Comparison of ENCODE assay signal across 1 cellular context in the genomic region with DNA sequence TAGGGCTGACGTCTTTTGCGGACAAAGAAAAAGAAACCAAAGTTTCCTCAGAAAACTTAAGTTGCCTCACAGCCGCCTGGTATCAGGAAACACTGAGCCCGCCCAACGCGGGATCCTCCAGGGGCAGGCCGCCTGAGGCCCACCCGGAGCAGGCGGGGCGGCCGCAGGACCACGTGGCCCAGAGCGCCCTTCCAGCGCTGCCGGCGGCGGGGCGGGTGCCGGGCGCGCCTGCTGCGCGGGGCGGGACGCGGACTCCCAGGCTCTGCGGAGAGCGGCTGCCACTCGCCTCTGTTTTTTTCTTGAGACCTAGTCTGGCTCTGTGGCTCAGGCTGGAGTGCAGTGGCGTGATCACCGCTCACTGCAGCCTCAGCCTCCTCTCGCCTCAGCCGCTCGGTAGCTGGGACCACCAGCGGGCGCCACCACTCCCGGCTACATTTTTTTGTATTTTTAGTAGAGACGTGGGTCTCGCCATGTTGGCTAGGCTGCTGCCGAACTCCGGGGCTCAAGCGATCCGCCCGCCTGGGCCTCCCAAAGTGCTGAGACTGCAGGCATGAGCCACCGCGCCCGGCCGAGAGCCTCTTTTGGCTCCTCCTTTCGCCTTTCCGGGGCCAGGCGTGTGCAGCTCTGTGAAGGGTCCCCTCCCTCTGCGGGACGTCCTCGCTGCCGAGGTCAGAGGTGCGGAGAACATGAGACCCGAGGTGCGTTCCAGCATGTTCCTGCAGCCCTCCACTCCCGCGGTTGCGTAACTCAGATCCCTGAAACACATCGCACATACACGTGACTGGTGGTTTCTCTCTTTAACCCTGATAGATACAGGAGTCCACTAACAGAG.
TF ChIP-seq lines count a peak whose summit lies in the region.

No MANE protein-coding gene starts in this region.

TF ChIP-seq in HepG2, 621 proteins besides CTCF, POLR2A, EP300 and RAD21 (continued from another document and continues in another):
- TF ChIP-seq, protein P1, sequence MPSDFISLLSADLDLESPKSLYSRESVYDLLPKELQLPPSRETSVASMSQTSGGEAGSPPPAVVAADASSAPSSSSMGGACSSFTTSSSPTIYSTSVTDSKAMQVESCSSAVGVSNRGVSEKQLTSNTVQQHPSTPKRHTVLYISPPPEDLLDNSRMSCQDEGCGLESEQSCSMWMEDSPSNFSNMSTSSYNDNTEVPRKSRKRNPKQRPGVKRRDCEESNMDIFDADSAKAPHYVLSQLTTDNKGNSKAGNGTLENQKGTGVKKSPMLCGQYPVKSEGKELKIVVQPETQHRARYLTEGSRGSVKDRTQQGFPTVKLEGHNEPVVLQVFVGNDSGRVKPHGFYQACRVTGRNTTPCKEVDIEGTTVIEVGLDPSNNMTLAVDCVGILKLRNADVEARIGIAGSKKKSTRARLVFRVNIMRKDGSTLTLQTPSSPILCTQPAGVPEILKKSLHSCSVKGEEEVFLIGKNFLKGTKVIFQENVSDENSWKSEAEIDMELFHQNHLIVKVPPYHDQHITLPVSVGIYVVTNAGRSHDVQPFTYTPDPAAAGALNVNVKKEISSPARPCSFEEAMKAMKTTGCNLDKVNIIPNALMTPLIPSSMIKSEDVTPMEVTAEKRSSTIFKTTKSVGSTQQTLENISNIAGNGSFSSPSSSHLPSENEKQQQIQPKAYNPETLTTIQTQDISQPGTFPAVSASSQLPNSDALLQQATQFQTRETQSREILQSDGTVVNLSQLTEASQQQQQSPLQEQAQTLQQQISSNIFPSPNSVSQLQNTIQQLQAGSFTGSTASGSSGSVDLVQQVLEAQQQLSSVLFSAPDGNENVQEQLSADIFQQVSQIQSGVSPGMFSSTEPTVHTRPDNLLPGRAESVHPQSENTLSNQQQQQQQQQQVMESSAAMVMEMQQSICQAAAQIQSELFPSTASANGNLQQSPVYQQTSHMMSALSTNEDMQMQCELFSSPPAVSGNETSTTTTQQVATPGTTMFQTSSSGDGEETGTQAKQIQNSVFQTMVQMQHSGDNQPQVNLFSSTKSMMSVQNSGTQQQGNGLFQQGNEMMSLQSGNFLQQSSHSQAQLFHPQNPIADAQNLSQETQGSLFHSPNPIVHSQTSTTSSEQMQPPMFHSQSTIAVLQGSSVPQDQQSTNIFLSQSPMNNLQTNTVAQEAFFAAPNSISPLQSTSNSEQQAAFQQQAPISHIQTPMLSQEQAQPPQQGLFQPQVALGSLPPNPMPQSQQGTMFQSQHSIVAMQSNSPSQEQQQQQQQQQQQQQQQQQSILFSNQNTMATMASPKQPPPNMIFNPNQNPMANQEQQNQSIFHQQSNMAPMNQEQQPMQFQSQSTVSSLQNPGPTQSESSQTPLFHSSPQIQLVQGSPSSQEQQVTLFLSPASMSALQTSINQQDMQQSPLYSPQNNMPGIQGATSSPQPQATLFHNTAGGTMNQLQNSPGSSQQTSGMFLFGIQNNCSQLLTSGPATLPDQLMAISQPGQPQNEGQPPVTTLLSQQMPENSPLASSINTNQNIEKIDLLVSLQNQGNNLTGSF (CRISPR knock-in tag; IDR thresholded peaks at IDR 0.05) = peak; percentile 99
- TF ChIP-seq PLRG1 (conservative IDR thresholded peaks at IDR 0.05) (no peak), SMAD3 (CRISPR knock-in tag; IDR thresholded peaks at IDR 0.05) (peak; percentile 90), ZNF282 (IDR thresholded peaks at IDR 0.05; ENCODE audit: partially characterized antibody) (no peak), MIER3 (CRISPR knock-in tag; IDR thresholded peaks at IDR 0.05; ENCODE audit: borderline replicate concordance) (peak; percentile 99), GZF1 (CRISPR knock-in tag; IDR thresholded peaks at IDR 0.05) (peak; percentile 56; the same call in 1 of the 2 replicates), KMT2A (CRISPR knock-in tag; IDR thresholded peaks at IDR 0.05) (peak; percentile 62; the same call in 1 of the 2 replicates), PAX8 (CRISPR knock-in tag; IDR thresholded peaks at IDR 0.05; ENCODE audit: borderline replicate concordance) (peak; percentile 89; the same call in 1 of the 2 replicates), RBM39 (IDR thresholded peaks at IDR 0.05; ENCODE audit: low read depth, low read length, poor library complexity, severe bottlenecking) (no peak), MATR3 (CRISPR knock-in tag; IDR thresholded peaks at IDR 0.05) (no peak), ZNF780A (CRISPR knock-in tag; IDR thresholded peaks at IDR 0.05) (peak; percentile 94; the same call in 1 of the 2 replicates), JARID2 (CRISPR knock-in tag; IDR thresholded peaks at IDR 0.05; ENCODE audit: insufficient replicate concordance) (peak; percentile 82), SP5 (CRISPR knock-in tag; IDR thresholded peaks at IDR 0.05; ENCODE audit: borderline replicate concordance, low read depth) (peak; percentile 84), ZNF543 (CRISPR knock-in tag; IDR thresholded peaks at IDR 0.05) (peak; percentile 98), PCBP2 (optimal IDR thresholded peaks at IDR 0.05; ENCODE audit: low read depth, low read length, poor library complexity, severe bottlenecking) (no peak), PCBP1 (IDR thresholded peaks at IDR 0.05; ENCODE audit: borderline replicate concordance, low read depth, low read length) (no peak), ZNF274 (CRISPR knock-in tag; IDR thresholded peaks at IDR 0.05) (peak; percentile 90), RXRA (CRISPR knock-in tag; IDR thresholded peaks at IDR 0.05) (peak; percentile 97), ZNF232 (CRISPR knock-in tag; IDR thresholded peaks at IDR 0.05; ENCODE audit: borderline replicate concordance) (peak; percentile 99), ZMYM4 (CRISPR knock-in tag; IDR thresholded peaks at IDR 0.05) (peak; percentile 94), NR1H2 (CRISPR knock-in tag; IDR thresholded peaks at IDR 0.05; ENCODE audit: borderline replicate concordance, low read depth) (no peak; the same call in 1 of the 2 replicates), ZFP41 (CRISPR knock-in tag; IDR thresholded peaks at IDR 0.05; ENCODE audit: borderline replicate concordance) (peak; percentile 99; the same call in 1 of the 2 replicates), KLF13 (CRISPR knock-in tag; IDR thresholded peaks at IDR 0.05) (no peak), NCOA2 (CRISPR knock-in tag; IDR thresholded peaks at IDR 0.05) (peak; percentile 93), ZNF33B (CRISPR knock-in tag; IDR thresholded peaks at IDR 0.05) (peak; percentile 98), RARG (CRISPR knock-in tag; IDR thresholded peaks at IDR 0.05; ENCODE audit: low read depth) (peak; percentile 87; the same call in 1 of the 2 replicates), ZNF652 (CRISPR knock-in tag; IDR thresholded peaks at IDR 0.05; ENCODE audit: borderline replicate concordance, low read depth) (peak; percentile 90), SALL1 (CRISPR knock-in tag; IDR thresholded peaks at IDR 0.05) (peak; percentile 99), ZNF816 (CRISPR knock-in tag; IDR thresholded peaks at IDR 0.05; ENCODE audit: borderline replicate concordance) (peak; percentile 61; the same call in 1 of the 2 replicates), RFXAP (CRISPR knock-in tag; IDR thresholded peaks at IDR 0.05; ENCODE audit: borderline replicate concordance) (peak; percentile 96)
- TF ChIP-seq, protein P2, sequence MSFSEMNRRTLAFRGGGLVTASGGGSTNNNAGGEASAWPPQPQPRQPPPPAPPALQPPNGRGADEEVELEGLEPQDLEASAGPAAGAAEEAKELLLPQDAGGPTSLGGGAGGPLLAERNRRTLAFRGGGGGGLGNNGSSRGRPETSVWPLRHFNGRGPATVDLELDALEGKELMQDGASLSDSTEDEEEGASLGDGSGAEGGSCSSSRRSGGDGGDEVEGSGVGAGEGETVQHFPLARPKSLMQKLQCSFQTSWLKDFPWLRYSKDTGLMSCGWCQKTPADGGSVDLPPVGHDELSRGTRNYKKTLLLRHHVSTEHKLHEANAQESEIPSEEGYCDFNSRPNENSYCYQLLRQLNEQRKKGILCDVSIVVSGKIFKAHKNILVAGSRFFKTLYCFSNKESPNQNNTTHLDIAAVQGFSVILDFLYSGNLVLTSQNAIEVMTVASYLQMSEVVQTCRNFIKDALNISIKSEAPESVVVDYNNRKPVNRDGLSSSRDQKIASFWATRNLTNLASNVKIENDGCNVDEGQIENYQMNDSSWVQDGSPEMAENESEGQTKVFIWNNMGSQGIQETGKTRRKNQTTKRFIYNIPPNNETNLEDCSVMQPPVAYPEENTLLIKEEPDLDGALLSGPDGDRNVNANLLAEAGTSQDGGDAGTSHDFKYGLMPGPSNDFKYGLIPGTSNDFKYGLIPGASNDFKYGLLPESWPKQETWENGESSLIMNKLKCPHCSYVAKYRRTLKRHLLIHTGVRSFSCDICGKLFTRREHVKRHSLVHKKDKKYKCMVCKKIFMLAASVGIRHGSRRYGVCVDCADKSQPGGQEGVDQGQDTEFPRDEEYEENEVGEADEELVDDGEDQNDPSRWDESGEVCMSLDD (CRISPR knock-in tag; IDR thresholded peaks at IDR 0.05; ENCODE audit: borderline replicate concordance) = peak; percentile 80; the same call in 1 of the 2 replicates
- TF ChIP-seq, protein P3, sequence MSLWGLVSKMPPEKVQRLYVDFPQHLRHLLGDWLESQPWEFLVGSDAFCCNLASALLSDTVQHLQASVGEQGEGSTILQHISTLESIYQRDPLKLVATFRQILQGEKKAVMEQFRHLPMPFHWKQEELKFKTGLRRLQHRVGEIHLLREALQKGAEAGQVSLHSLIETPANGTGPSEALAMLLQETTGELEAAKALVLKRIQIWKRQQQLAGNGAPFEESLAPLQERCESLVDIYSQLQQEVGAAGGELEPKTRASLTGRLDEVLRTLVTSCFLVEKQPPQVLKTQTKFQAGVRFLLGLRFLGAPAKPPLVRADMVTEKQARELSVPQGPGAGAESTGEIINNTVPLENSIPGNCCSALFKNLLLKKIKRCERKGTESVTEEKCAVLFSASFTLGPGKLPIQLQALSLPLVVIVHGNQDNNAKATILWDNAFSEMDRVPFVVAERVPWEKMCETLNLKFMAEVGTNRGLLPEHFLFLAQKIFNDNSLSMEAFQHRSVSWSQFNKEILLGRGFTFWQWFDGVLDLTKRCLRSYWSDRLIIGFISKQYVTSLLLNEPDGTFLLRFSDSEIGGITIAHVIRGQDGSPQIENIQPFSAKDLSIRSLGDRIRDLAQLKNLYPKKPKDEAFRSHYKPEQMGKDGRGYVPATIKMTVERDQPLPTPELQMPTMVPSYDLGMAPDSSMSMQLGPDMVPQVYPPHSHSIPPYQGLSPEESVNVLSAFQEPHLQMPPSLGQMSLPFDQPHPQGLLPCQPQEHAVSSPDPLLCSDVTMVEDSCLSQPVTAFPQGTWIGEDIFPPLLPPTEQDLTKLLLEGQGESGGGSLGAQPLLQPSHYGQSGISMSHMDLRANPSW (CRISPR knock-in tag; IDR thresholded peaks at IDR 0.05; ENCODE audit: borderline replicate concordance) = 0 out of 2 replicates have a peak, but pooled peaks have one; percentile 24
- TF ChIP-seq, protein P4, sequence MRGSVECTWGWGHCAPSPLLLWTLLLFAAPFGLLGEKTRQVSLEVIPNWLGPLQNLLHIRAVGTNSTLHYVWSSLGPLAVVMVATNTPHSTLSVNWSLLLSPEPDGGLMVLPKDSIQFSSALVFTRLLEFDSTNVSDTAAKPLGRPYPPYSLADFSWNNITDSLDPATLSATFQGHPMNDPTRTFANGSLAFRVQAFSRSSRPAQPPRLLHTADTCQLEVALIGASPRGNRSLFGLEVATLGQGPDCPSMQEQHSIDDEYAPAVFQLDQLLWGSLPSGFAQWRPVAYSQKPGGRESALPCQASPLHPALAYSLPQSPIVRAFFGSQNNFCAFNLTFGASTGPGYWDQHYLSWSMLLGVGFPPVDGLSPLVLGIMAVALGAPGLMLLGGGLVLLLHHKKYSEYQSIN (CRISPR knock-in tag; IDR thresholded peaks at IDR 0.05; ENCODE audit: borderline replicate concordance) = peak; percentile 52; the same call in 1 of the 2 replicates
- TF ChIP-seq, protein P5, sequence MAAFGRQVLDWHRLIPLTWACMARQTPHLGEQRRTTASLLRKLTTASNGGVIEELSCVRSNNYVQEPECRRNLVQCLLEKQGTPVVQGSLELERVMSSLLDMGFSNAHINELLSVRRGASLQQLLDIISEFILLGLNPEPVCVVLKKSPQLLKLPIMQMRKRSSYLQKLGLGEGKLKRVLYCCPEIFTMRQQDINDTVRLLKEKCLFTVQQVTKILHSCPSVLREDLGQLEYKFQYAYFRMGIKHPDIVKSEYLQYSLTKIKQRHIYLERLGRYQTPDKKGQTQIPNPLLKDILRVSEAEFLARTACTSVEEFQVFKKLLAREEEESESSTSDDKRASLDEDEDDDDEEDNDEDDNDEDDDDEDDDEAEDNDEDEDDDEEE (CRISPR knock-in tag; IDR thresholded peaks at IDR 0.05) = peak; percentile 100
- TF ChIP-seq, protein P6, sequence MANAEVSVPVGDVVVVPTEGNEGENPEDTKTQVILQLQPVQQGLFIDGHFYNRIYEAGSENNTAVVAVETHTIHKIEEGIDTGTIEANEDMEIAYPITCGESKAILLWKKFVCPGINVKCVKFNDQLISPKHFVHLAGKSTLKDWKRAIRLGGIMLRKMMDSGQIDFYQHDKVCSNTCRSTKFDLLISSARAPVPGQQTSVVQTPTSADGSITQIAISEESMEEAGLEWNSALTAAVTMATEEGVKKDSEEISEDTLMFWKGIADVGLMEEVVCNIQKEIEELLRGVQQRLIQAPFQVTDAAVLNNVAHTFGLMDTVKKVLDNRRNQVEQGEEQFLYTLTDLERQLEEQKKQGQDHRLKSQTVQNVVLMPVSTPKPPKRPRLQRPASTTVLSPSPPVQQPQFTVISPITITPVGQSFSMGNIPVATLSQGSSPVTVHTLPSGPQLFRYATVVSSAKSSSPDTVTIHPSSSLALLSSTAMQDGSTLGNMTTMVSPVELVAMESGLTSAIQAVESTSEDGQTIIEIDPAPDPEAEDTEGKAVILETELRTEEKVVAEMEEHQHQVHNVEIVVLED (CRISPR knock-in tag; IDR thresholded peaks at IDR 0.05; ENCODE audit: borderline replicate concordance) = peak; percentile 85
- TF ChIP-seq, protein P7, sequence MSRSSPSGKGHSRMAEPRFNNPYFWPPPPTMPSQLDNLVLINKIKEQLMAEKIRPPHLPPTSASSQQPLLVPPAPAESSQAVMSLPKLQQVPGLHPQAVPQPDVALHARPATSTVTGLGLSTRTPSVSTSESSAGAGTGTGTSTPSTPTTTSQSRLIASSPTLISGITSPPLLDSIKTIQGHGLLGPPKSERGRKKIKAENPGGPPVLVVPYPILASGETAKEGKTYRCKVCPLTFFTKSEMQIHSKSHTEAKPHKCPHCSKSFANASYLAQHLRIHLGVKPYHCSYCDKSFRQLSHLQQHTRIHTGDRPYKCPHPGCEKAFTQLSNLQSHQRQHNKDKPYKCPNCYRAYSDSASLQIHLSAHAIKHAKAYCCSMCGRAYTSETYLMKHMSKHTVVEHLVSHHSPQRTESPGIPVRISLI (CRISPR knock-in tag; IDR thresholded peaks at IDR 0.05; ENCODE audit: borderline replicate concordance) = peak; percentile 81; the same call in 1 of the 2 replicates
- TF ChIP-seq, protein P8, sequence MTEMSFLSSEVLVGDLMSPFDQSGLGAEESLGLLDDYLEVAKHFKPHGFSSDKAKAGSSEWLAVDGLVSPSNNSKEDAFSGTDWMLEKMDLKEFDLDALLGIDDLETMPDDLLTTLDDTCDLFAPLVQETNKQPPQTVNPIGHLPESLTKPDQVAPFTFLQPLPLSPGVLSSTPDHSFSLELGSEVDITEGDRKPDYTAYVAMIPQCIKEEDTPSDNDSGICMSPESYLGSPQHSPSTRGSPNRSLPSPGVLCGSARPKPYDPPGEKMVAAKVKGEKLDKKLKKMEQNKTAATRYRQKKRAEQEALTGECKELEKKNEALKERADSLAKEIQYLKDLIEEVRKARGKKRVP (CRISPR knock-in tag; IDR thresholded peaks at IDR 0.05) = peak in 1 of 2 experiments; percentile 90; a peak in 2 of 4 replicates
- TF ChIP-seq, protein P9, sequence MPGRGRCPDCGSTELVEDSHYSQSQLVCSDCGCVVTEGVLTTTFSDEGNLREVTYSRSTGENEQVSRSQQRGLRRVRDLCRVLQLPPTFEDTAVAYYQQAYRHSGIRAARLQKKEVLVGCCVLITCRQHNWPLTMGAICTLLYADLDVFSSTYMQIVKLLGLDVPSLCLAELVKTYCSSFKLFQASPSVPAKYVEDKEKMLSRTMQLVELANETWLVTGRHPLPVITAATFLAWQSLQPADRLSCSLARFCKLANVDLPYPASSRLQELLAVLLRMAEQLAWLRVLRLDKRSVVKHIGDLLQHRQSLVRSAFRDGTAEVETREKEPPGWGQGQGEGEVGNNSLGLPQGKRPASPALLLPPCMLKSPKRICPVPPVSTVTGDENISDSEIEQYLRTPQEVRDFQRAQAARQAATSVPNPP (CRISPR knock-in tag; IDR thresholded peaks at IDR 0.05) = peak; percentile 92; the same call in 1 of the 2 replicates
